ENCODE assay signal across 2 cellular contexts in the genomic region with DNA sequence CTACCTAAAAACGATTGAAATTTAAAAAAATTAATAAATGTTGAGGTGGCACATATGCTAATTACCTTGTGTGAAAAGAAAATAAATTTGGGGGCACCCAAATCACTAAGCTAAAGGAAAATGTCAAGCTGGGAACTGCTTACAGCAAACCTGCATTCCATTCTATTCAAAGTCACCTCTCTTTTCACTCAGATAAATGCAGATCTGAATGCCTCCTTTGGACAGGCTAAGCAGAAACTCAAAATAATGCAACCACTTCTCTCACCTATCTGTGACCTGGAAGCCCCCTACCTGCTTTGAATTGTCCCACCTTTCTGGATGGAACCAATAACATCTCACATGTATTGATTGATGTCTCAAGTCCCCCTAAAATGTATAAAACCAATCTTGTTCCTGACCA.
TF ChIP-seq lines count a peak whose summit lies in the region.

No MANE protein-coding gene starts in this region.

TF ChIP-seq in GM23338, 12 proteins besides CTCF, POLR2A, EP300 and RAD21 (continued from another document):
- TF ChIP-seq, protein P1, sequence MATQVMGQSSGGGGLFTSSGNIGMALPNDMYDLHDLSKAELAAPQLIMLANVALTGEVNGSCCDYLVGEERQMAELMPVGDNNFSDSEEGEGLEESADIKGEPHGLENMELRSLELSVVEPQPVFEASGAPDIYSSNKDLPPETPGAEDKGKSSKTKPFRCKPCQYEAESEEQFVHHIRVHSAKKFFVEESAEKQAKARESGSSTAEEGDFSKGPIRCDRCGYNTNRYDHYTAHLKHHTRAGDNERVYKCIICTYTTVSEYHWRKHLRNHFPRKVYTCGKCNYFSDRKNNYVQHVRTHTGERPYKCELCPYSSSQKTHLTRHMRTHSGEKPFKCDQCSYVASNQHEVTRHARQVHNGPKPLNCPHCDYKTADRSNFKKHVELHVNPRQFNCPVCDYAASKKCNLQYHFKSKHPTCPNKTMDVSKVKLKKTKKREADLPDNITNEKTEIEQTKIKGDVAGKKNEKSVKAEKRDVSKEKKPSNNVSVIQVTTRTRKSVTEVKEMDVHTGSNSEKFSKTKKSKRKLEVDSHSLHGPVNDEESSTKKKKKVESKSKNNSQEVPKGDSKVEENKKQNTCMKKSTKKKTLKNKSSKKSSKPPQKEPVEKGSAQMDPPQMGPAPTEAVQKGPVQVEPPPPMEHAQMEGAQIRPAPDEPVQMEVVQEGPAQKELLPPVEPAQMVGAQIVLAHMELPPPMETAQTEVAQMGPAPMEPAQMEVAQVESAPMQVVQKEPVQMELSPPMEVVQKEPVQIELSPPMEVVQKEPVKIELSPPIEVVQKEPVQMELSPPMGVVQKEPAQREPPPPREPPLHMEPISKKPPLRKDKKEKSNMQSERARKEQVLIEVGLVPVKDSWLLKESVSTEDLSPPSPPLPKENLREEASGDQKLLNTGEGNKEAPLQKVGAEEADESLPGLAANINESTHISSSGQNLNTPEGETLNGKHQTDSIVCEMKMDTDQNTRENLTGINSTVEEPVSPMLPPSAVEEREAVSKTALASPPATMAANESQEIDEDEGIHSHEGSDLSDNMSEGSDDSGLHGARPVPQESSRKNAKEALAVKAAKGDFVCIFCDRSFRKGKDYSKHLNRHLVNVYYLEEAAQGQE (IDR thresholded peaks at IDR 0.05; ENCODE audit: unreplicated experiment) = no peak
- no peak for TF ChIP-seq STAT1 (IDR thresholded peaks at IDR 0.05; ENCODE audit: unreplicated experiment)
- TF ChIP-seq POLR2AphosphoS5 (IDR thresholded peaks at IDR 0.05; ENCODE audit: low read depth) = no peak
- no peak for TF ChIP-seq CREB1 (CRISPR knock-in tag; IDR thresholded peaks at IDR 0.05; ENCODE audit: low read depth)
- TF ChIP-seq, protein P2, sequence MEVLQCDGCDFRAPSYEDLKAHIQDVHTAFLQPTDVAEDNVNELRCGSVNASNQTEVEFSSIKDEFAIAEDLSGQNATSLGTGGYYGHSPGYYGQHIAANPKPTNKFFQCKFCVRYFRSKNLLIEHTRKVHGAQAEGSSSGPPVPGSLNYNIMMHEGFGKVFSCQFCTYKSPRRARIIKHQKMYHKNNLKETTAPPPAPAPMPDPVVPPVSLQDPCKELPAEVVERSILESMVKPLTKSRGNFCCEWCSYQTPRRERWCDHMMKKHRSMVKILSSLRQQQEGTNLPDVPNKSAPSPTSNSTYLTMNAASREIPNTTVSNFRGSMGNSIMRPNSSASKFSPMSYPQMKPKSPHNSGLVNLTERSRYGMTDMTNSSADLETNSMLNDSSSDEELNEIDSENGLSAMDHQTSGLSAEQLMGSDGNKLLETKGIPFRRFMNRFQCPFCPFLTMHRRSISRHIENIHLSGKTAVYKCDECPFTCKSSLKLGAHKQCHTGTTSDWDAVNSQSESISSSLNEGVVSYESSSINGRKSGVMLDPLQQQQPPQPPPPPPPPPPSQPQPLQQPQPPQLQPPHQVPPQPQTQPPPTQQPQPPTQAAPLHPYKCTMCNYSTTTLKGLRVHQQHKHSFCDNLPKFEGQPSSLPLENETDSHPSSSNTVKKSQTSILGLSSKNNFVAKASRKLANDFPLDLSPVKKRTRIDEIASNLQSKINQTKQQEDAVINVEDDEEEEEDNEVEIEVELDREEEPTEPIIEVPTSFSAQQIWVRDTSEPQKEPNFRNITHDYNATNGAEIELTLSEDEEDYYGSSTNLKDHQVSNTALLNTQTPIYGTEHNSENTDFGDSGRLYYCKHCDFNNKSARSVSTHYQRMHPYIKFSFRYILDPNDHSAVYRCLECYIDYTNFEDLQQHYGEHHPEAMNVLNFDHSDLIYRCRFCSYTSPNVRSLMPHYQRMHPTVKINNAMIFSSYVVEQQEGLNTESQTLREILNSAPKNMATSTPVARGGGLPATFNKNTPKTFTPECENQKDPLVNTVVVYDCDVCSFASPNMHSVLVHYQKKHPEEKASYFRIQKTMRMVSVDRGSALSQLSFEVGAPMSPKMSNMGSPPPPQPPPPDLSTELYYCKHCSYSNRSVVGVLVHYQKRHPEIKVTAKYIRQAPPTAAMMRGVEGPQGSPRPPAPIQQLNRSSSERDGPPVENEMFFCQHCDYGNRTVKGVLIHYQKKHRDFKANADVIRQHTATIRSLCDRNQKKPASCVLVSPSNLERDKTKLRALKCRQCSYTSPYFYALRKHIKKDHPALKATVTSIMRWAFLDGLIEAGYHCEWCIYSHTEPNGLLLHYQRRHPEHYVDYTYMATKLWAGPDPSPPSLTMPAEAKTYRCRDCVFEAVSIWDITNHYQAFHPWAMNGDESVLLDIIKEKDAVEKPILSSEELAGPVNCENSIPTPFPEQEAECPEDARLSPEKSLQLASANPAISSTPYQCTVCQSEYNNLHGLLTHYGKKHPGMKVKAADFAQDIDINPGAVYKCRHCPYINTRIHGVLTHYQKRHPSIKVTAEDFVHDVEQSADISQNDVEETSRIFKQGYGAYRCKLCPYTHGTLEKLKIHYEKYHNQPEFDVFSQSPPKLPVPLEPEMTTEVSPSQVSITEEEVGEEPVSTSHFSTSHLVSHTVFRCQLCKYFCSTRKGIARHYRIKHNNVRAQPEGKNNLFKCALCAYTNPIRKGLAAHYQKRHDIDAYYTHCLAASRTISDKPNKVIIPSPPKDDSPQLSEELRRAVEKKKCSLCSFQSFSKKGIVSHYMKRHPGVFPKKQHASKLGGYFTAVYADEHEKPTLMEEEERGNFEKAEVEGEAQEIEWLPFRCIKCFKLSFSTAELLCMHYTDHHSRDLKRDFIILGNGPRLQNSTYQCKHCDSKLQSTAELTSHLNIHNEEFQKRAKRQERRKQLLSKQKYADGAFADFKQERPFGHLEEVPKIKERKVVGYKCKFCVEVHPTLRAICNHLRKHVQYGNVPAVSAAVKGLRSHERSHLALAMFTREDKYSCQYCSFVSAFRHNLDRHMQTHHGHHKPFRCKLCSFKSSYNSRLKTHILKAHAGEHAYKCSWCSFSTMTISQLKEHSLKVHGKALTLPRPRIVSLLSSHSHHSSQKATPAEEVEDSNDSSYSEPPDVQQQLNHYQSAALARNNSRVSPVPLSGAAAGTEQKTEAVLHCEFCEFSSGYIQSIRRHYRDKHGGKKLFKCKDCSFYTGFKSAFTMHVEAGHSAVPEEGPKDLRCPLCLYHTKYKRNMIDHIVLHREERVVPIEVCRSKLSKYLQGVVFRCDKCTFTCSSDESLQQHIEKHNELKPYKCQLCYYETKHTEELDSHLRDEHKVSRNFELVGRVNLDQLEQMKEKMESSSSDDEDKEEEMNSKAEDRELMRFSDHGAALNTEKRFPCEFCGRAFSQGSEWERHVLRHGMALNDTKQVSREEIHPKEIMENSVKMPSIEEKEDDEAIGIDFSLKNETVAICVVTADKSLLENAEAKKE (CRISPR knock-in tag; IDR thresholded peaks at IDR 0.05) = no peak
- no peak for TF ChIP-seq EZH2 (IDR thresholded peaks at IDR 0.05; ENCODE audit: low read depth, unreplicated experiment)
- TF ChIP-seq, protein P3, sequence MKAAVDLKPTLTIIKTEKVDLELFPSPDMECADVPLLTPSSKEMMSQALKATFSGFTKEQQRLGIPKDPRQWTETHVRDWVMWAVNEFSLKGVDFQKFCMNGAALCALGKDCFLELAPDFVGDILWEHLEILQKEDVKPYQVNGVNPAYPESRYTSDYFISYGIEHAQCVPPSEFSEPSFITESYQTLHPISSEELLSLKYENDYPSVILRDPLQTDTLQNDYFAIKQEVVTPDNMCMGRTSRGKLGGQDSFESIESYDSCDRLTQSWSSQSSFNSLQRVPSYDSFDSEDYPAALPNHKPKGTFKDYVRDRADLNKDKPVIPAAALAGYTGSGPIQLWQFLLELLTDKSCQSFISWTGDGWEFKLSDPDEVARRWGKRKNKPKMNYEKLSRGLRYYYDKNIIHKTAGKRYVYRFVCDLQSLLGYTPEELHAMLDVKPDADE (IDR thresholded peaks at IDR 0.05) = no peak
- no peak for TF ChIP-seq NANOG (IDR thresholded peaks at IDR 0.05; ENCODE audit: borderline replicate concordance)

TF ChIP-seq in WTC11, 78 proteins besides CTCF, POLR2A, EP300 and RAD21 (continued from another document):
- TF ChIP-seq ZNF232 (CRISPR knock-in tag; IDR thresholded peaks at IDR 0.05) = no peak
